11 cellular contexts compared by ENCODE assay signal in the genomic region with DNA sequence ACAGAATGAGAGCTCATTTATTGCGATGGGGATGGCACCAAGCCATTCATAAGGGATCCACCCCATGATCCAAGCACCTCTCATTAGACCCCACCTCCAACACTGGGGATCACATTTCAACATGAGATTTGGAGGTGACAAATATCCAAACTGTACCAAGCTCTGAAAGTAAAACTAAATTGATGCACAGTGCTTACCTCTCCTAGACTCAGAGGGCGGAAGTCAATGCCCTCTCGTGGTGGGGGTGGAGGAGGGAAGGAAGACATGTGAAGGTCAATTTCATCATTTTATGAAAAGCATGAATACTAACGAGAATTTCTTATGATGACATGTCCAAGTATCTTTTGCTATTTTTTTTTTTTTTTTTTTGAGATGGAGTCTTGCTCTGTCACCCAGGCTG.
DNase-seq lines count a peak whose midpoint lies in the region; ATAC-seq and TF ChIP-seq lines count a peak whose summit lies in the region.
"Had no signal": no experiment of that assay in that cellular context is flagged by ENCODE, and none has a peak within 500 bp of the region (broad histone marks: within the 10 kb centered on the region; RNA-seq: fewer than 3 reads in every experiment).

No MANE protein-coding gene starts in this region.

- no peaks in the 10 kb centered on the region for H3F3A ChIP-seq in DOHH2 (ENCODE audit: control insufficient read depth, insufficient read depth)

- H3K27ac ChIP-seq in DOHH2 (ENCODE audit: low read depth, low read length) (no peak overlapping the region), prostate gland (no peak overlapping the region), endodermal cell (ENCODE audit: low read depth, low read length) (no peak overlapping the region), substantia nigra (ENCODE audit: low read depth, low read length, poor library complexity, severe bottlenecking) (no peak overlapping the region)
- H3K27ac ChIP-seq: upper lobe of left lung had no signal

- no peaks in the 10 kb centered on the region for H3K9me3 Mint-ChIP-seq in activated naive CD4-positive, alpha-beta T cell treated with anti-CD3 and anti-CD28 coated beads, Interleukin-2, amount 10 ng/mL, durations not matched to agents 7 days and 5 days
- H3K9me3 Mint-ChIP-seq in endodermal cell, result no peaks in the 10 kb centered on the region

- no peaks in the 10 kb centered on the region for H3K27me3 ChIP-seq in DOHH2 (ENCODE audit: control insufficient read depth, low read length)
- no peaks in the 10 kb centered on the region for H3K27me3 ChIP-seq in prostate gland (replicated peaks; ENCODE audit: insufficient read depth)
- H3K27me3 ChIP-seq in endodermal cell (ENCODE audit: control insufficient read depth, insufficient read depth, low read length, poor library complexity, severe bottlenecking), result no peaks in the 10 kb centered on the region
- H3K27me3 ChIP-seq: upper lobe of left lung had no signal

- no peaks in the 10 kb centered on the region for H3K79me2 ChIP-seq in DOHH2 (ENCODE audit: control insufficient read depth, low read length)

- peaks cover 20% of the 10 kb centered on the region for H3K27me3 Mint-ChIP-seq in activated naive CD4-positive, alpha-beta T cell treated with anti-CD3 and anti-CD28 coated beads, Interleukin-2, amount 10 ng/mL, durations not matched to agents 7 days and 5 days
- H3K27me3 Mint-ChIP-seq in endodermal cell (ENCODE audit: insufficient read depth), result no peaks in the 10 kb centered on the region

- H3K4me3 ChIP-seq in DOHH2 (ENCODE audit: low read length), result no peak overlapping the region
- no peak overlapping the region for H3K4me3 ChIP-seq in prostate gland
- no peak overlapping the region for H3K4me3 ChIP-seq in endodermal cell (ENCODE audit: low read length)
- H3K4me3 ChIP-seq: upper lobe of left lung had no signal

- peaks cover 13% of the 10 kb centered on the region for H3K4me1 Mint-ChIP-seq in activated naive CD4-positive, alpha-beta T cell treated with anti-CD3 and anti-CD28 coated beads, Interleukin-2, amount 10 ng/mL, durations not matched to agents 7 days and 5 days
- no peaks in the 10 kb centered on the region for H3K4me1 Mint-ChIP-seq in endodermal cell

- no peaks in the 10 kb centered on the region for H3K9me2 ChIP-seq in DOHH2 (replicated peaks; ENCODE audit: control insufficient read depth, low read length)

- H3K9me3 ChIP-seq in DOHH2 (ENCODE audit: control insufficient read depth, insufficient read depth, low read length) (no peaks in the 10 kb centered on the region), prostate gland (no peaks in the 10 kb centered on the region), endodermal cell (ENCODE audit: control insufficient read depth, low read length) (no peaks in the 10 kb centered on the region)
- H3K9me3 ChIP-seq: Caco-2, upper lobe of left lung had no signal

- 68% methylated on average over 4 of the region's 4 CpGs for WGBS in prostate gland
- 96 to 98% methylated on average over 3 to 4 of the region's 4 CpGs for WGBS in endodermal cell (ENCODE audit: insufficient coverage in 1 of 2, insufficient read length in 1 of 2), 2 experiments

- H3K27ac Mint-ChIP-seq in activated naive CD4-positive, alpha-beta T cell treated with anti-CD3 and anti-CD28 coated beads, Interleukin-2, amount 10 ng/mL, durations not matched to agents 7 days and 5 days, result no peak overlapping the region
- no peak overlapping the region for H3K27ac Mint-ChIP-seq in endodermal cell

- DNase-seq in activated naive CD4-positive, alpha-beta T cell treated with anti-CD3 and anti-CD28 coated beads, Interleukin-2, amount 10 ng/mL, durations not matched to agents 7 days and 5 days, result peak; percentile 44
- DNase-seq in prostate gland (ENCODE audit: low spot score), result no peak
- DNase-seq in endodermal cell, result no peak
- DNase-seq in NCI-H1105 (lab: John Stamatoyannopoulos, UW), result no peak
- DNase-seq in substantia nigra (lab: John Stamatoyannopoulos, UW), result no peak
- DNase-seq: Caco-2, NCI-H1436 treated with DMSO at 0.1 percent for 48 hours, upper lobe of left lung had no signal

- no peaks in the 10 kb centered on the region for H3K36me3 Mint-ChIP-seq in activated naive CD4-positive, alpha-beta T cell treated with anti-CD3 and anti-CD28 coated beads, Interleukin-2, amount 10 ng/mL, durations not matched to agents 7 days and 5 days
- H3K36me3 Mint-ChIP-seq in endodermal cell (ENCODE audit: low read depth), result no peaks in the 10 kb centered on the region

- ATAC-seq in GM18868 (IDR thresholded peaks at IDR 0.05; ENCODE audit: unreplicated experiment) (peak; percentile 73), HG03135 (IDR thresholded peaks at IDR 0.05; ENCODE audit: unreplicated experiment) (peak; percentile 53)

- TF ChIP-seq CTCF in DOHH2 (IDR thresholded peaks at IDR 0.05; ENCODE audit: low read depth, low read length, poor library complexity, severe bottlenecking) (peak; percentile 26), prostate gland (IDR thresholded peaks at IDR 0.05) (no peak), endodermal cell (conservative IDR thresholded peaks at IDR 0.05) (no peak)

- H3K4me3 Mint-ChIP-seq in activated naive CD4-positive, alpha-beta T cell treated with anti-CD3 and anti-CD28 coated beads, Interleukin-2, amount 10 ng/mL, durations not matched to agents 7 days and 5 days, result no peak overlapping the region
- H3K4me3 Mint-ChIP-seq in endodermal cell, result no peak overlapping the region

- H3K36me3 ChIP-seq in DOHH2 (ENCODE audit: control insufficient read depth, low read length) (no peaks in the 10 kb centered on the region), prostate gland (no peaks in the 10 kb centered on the region), endodermal cell (ENCODE audit: control insufficient read depth, insufficient read depth, low read length) (no peaks in the 10 kb centered on the region)
- H3K36me3 ChIP-seq: upper lobe of left lung had no signal

- intact Hi-C loops in prostate gland (cut with DNase I), result loop anchor here (10.0 kb wide), 1 partner anchor 91 kb away; no protein-coding TSS in a partner anchor

- no peaks in the 10 kb centered on the region for H4K20me1 ChIP-seq in DOHH2 (ENCODE audit: control insufficient read depth, insufficient read depth, low read depth, low read length)

- TF ChIP-seq POLR2A in prostate gland (IDR thresholded peaks at IDR 0.05), result no peak

- H3K4me1 ChIP-seq in DOHH2 (ENCODE audit: control insufficient read depth, low read length) (peaks cover 16% of the 10 kb centered on the region), prostate gland (replicated peaks) (no peaks in the 10 kb centered on the region), endodermal cell (ENCODE audit: control insufficient read depth, insufficient read depth, low read length) (no peaks in the 10 kb centered on the region)
- H3K4me1 ChIP-seq: Caco-2 had no signal

- H3K9ac ChIP-seq in endodermal cell (ENCODE audit: extremely low read depth, low read length, poor library complexity, severe bottlenecking), result no peak overlapping the region

- CTCF ChIA-PET in activated naive CD4-positive, alpha-beta T cell treated with anti-CD3 and anti-CD28 coated beads, Interleukin-2, amount 10 ng/mL, durations not matched to agents 7 days and 5 days (lab: Charles Lee), result interaction anchor here (0.6 to 2.2 kb wide), 12 partner anchors 9 to 1051 kb away, joined by 3 to 10 read pairs (median 3); no protein-coding TSS in a partner anchor

- H3K4me2 ChIP-seq in DOHH2 (ENCODE audit: low read length), result no peak overlapping the region
